8 cellular contexts compared by ENCODE assay signal in the genomic region with DNA sequence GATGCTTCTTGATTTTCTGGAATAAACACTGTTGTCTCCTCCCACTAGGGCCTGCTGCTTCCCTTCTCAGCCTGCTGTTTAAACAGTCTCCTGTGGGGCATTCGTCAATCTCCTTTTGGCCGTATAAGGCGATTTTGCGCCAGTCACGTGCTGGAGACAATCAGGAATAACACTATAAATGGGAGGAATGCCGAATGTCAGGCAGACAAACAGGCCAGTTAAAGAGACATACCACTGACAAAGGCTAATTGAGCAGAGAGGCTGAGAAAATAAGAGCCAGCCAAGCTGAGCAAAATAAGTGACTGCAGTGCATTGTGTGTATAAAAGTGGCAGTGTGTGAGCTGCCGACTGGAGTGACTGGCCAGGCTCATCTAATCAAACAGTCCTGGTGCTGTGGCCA. TPM values are rescaled to one million over a fixed set of nuclear protein-coding genes. Genes with fewer than 3 reads are reported as not detected.
DNase-seq lines count a peak whose midpoint lies in the region; ATAC-seq and TF ChIP-seq lines count a peak whose summit lies in the region.

No MANE protein-coding gene starts in this region.

- POLR2A ChIA-PET in activated CD8-positive, alpha-beta T cell treated with anti-CD3 and anti-CD28 coated beads, Interleukin-2, amount 10 ng/mL, durations not matched to agents 7 days and 5 days (lab: Charles Lee) = interaction anchor here (0.7 to 1.1 kb wide), 2 partner anchors 12 to 473 kb away, joined by 3 to 4 read pairs; no protein-coding TSS in a partner anchor
- POLR2A ChIA-PET in activated CD8-positive, alpha-beta T cell treated with anti-CD3 and anti-CD28 coated beads for 36 hours (lab: Charles Lee) = interaction anchor here (0.5 to 1.2 kb wide), 4 partner anchors 22 to 103 kb away, joined by 3 to 4 read pairs (median 3); partner anchors contain the start of gene CDKL1

- CTCF ChIA-PET in activated CD8-positive, alpha-beta T cell treated with anti-CD3 and anti-CD28 coated beads, Interleukin-2, amount 10 ng/mL, durations not matched to agents 7 days and 5 days (lab: Charles Lee) = interaction anchor here (0.7 to 2.1 kb wide), 4 partner anchors 14 to 61 kb away, joined by 3 to 19 read pairs (median 3); partner anchors contain the start of gene CDKL1
- CTCF ChIA-PET in activated CD8-positive, alpha-beta T cell treated with anti-CD3 and anti-CD28 coated beads for 36 hours (lab: Charles Lee) = interaction anchor here (1.3 to 1.9 kb wide), 3 partner anchors 12 to 17 kb away, joined by 3 to 6 read pairs (median 6); no protein-coding TSS in a partner anchor

- TF ChIP-seq CTCF in activated CD8-positive, alpha-beta T cell treated with anti-CD3 and anti-CD28 coated beads for 36 hours (IDR thresholded peaks at IDR 0.05) = no peak

- intact Hi-C loops in activated CD8-positive, alpha-beta T cell treated with anti-CD3 and anti-CD28 coated beads for 36 hours (cut with micrococcal nuclease) = no loop called here
- intact Hi-C loops in Right ventricle myocardium superior (cut with DNase I) = no loop called here

- no peak for DNase-seq in activated CD8-positive, alpha-beta T cell treated with anti-CD3 and anti-CD28 coated beads, Interleukin-2, amount 10 ng/mL, durations not matched to agents 7 days and 5 days
- DNase-seq in activated CD8-positive, alpha-beta T cell treated with anti-CD3 and anti-CD28 coated beads for 36 hours = no peak
- DNase-seq in Right ventricle myocardium superior = peak; percentile 57
- DNase-seq in occipital lobe (lab: John Stamatoyannopoulos, UW) = peak; percentile 57
- DNase-seq in NCI-H128 (lab: John Stamatoyannopoulos, UW; ENCODE audit: unreplicated experiment) = no peak

- no peaks in the 10 kb centered on the region for H3K27me3 Mint-ChIP-seq in activated CD8-positive, alpha-beta T cell treated with anti-CD3 and anti-CD28 coated beads, Interleukin-2, amount 10 ng/mL, durations not matched to agents 7 days and 5 days (ENCODE audit: low read depth)
- H3K27me3 Mint-ChIP-seq in activated CD8-positive, alpha-beta T cell treated with anti-CD3 and anti-CD28 coated beads for 36 hours = no peaks in the 10 kb centered on the region

- no peaks in the 10 kb centered on the region for H3K9me3 Mint-ChIP-seq in activated CD8-positive, alpha-beta T cell treated with anti-CD3 and anti-CD28 coated beads, Interleukin-2, amount 10 ng/mL, durations not matched to agents 7 days and 5 days (ENCODE audit: insufficient read depth)
- no peaks in the 10 kb centered on the region for H3K9me3 Mint-ChIP-seq in activated CD8-positive, alpha-beta T cell treated with anti-CD3 and anti-CD28 coated beads for 36 hours

- no peak overlapping the region for H3K4me3 Mint-ChIP-seq in activated CD8-positive, alpha-beta T cell treated with anti-CD3 and anti-CD28 coated beads, Interleukin-2, amount 10 ng/mL, durations not matched to agents 7 days and 5 days
- no peak overlapping the region for H3K4me3 Mint-ChIP-seq in activated CD8-positive, alpha-beta T cell treated with anti-CD3 and anti-CD28 coated beads for 36 hours

- H3K4me1 Mint-ChIP-seq in activated CD8-positive, alpha-beta T cell treated with anti-CD3 and anti-CD28 coated beads, Interleukin-2, amount 10 ng/mL, durations not matched to agents 7 days and 5 days (ENCODE audit: low read depth) = peaks cover 12% of the 10 kb centered on the region
- peaks cover 15% of the 10 kb centered on the region for H3K4me1 Mint-ChIP-seq in activated CD8-positive, alpha-beta T cell treated with anti-CD3 and anti-CD28 coated beads for 36 hours (ENCODE audit: low read depth)

- H3K27ac Mint-ChIP-seq in activated CD8-positive, alpha-beta T cell treated with anti-CD3 and anti-CD28 coated beads, Interleukin-2, amount 10 ng/mL, durations not matched to agents 7 days and 5 days = no peak overlapping the region
- no peak overlapping the region for H3K27ac Mint-ChIP-seq in activated CD8-positive, alpha-beta T cell treated with anti-CD3 and anti-CD28 coated beads for 36 hours

- H3K36me3 Mint-ChIP-seq in activated CD8-positive, alpha-beta T cell treated with anti-CD3 and anti-CD28 coated beads, Interleukin-2, amount 10 ng/mL, durations not matched to agents 7 days and 5 days (ENCODE audit: low read depth) = peaks cover 24% of the 10 kb centered on the region
- H3K36me3 Mint-ChIP-seq in activated CD8-positive, alpha-beta T cell treated with anti-CD3 and anti-CD28 coated beads for 36 hours (ENCODE audit: low read depth) = peaks cover 1% of the 10 kb centered on the region

- ATAC-seq in activated CD8-positive, alpha-beta T cell treated with anti-CD3 and anti-CD28 coated beads, Interleukin-2, amount 10 ng/mL, durations not matched to agents 7 days and 5 days = peak; percentile 41
- no peak for ATAC-seq in activated CD8-positive, alpha-beta T cell treated with anti-CD3 and anti-CD28 coated beads for 36 hours
- peak; percentile 84 for ATAC-seq in SK-N-SH treated with all-trans-retinoic acid at 6 μM for 48 hours
- peak; percentile 39 for ATAC-seq in Right ventricle myocardium superior (ENCODE audit: poor library complexity)
- ATAC-seq in activated CD4-positive, CD25-positive, alpha-beta regulatory T cell treated with anti-CD3 and anti-CD28 coated beads, Interleukin-2, amount 50 U/mL, for 24 hours = no peak
- ATAC-seq in HG03025 (IDR thresholded peaks at IDR 0.05; ENCODE audit: low FRiP score, unreplicated experiment) = no peak

TF ChIP-seq in SK-N-SH treated with all-trans-retinoic acid at 6 μM for 48 hours, 23 proteins besides CTCF, POLR2A, EP300 and RAD21:
- TF ChIP-seq, protein P1, sequence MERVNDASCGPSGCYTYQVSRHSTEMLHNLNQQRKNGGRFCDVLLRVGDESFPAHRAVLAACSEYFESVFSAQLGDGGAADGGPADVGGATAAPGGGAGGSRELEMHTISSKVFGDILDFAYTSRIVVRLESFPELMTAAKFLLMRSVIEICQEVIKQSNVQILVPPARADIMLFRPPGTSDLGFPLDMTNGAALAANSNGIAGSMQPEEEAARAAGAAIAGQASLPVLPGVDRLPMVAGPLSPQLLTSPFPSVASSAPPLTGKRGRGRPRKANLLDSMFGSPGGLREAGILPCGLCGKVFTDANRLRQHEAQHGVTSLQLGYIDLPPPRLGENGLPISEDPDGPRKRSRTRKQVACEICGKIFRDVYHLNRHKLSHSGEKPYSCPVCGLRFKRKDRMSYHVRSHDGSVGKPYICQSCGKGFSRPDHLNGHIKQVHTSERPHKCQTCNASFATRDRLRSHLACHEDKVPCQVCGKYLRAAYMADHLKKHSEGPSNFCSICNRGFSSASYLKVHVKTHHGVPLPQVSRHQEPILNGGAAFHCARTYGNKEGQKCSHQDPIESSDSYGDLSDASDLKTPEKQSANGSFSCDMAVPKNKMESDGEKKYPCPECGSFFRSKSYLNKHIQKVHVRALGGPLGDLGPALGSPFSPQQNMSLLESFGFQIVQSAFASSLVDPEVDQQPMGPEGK (CRISPR knock-in tag; IDR thresholded peaks at IDR 0.05; ENCODE audit: borderline replicate concordance) = no peak
- TF ChIP-seq CSRNP3 (CRISPR knock-in tag; IDR thresholded peaks at IDR 0.05) (no peak), ZFP3 (CRISPR knock-in tag; IDR thresholded peaks at IDR 0.05) (no peak)

RNA-seq across cellular contexts. Expression of gene DMAC2L, which starts 23.3 kb away (rescaled TPM):
- 10 to 100 TPM; 14.9 to 18.6 TPM for total RNA-seq in activated CD8-positive, alpha-beta T cell treated with anti-CD3 and anti-CD28 coated beads, Interleukin-2, amount 10 ng/mL, durations not matched to agents 7 days and 5 days
- 10 to 100 TPM; 15.5 to 17.6 TPM for total RNA-seq in activated CD8-positive, alpha-beta T cell treated with anti-CD3 and anti-CD28 coated beads for 36 hours
- total RNA-seq in Right ventricle myocardium superior (25.4 TPM), occipital lobe (15.9 TPM)

RNA-seq across cellular contexts. Expression of gene L2HGDH, which starts 23.4 kb away (rescaled TPM):
- total RNA-seq in activated CD8-positive, alpha-beta T cell treated with anti-CD3 and anti-CD28 coated beads, Interleukin-2, amount 10 ng/mL, durations not matched to agents 7 days and 5 days = 10 to 100 TPM; 12.7 to 13.6 TPM
- total RNA-seq in activated CD8-positive, alpha-beta T cell treated with anti-CD3 and anti-CD28 coated beads for 36 hours = 10 to 100 TPM; 18.4 to 18.8 TPM
- total RNA-seq in Right ventricle myocardium superior (13.2 TPM), occipital lobe (18.6 TPM)

Comparison
In these comparisons a context has a peak if more than half of its experiments do, and no peak if none do; other contexts are left out.
1. ATAC-seq: peak in activated CD8-positive, alpha-beta T cell treated with anti-CD3 and anti-CD28 coated beads, Interleukin-2, amount 10 ng/mL, durations not matched to agents 7 days and 5 days (single experiment), SK-N-SH treated with all-trans-retinoic acid at 6 μM for 48 hours (single experiment) and Right ventricle myocardium superior (single experiment); none in activated CD8-positive, alpha-beta T cell treated with anti-CD3 and anti-CD28 coated beads for 36 hours (single experiment), activated CD4-positive, CD25-positive, alpha-beta regulatory T cell treated with anti-CD3 and anti-CD28 coated beads, Interleukin-2, amount 50 U/mL, for 24 hours (0 of 2) and HG03025 (single experiment).
2. DNase-seq: peak in Right ventricle myocardium superior (single experiment) and occipital lobe (single experiment); none in activated CD8-positive, alpha-beta T cell treated with anti-CD3 and anti-CD28 coated beads, Interleukin-2, amount 10 ng/mL, durations not matched to agents 7 days and 5 days (single experiment), activated CD8-positive, alpha-beta T cell treated with anti-CD3 and anti-CD28 coated beads for 36 hours (single experiment) and NCI-H128 (single experiment).